4 cellular contexts compared by ENCODE assay signal in the genomic region with DNA sequence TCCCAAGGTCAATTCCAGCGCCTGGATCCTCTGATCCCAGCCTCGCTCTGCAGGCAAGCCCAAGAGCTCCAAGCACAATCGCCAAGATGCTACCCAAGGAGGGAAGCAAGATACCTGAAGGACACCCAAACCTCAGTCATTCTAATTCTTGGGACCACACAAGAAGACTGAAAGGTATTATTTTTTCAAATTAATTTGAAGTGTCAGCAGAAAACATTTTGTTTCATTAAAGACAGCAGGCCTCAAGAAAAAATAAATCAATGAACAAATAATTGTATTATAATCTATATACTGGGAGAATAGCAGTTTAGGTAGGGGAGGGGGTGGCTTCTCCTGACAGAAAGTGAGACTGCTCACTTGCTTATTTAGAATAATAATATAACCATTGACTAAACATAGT.
A peak's percentile ranks its signal among the peaks of the same experiment; 100 is the strongest.
TF ChIP-seq lines count a peak whose summit lies in the region.

No MANE protein-coding gene starts in this region.

TF ChIP-seq in HepG2, 621 proteins besides CTCF, POLR2A, EP300 and RAD21:
- TF ChIP-seq CHD2 (IDR thresholded peaks at IDR 0.05; ENCODE audit: low read depth, low read length) = no peak
- peak; percentile 78 for TF ChIP-seq MAFF (IDR thresholded peaks at IDR 0.05; ENCODE audit: low read depth, low read length)
- TF ChIP-seq MAFK (conservative IDR thresholded peaks at IDR 0.05 in 1 of 2, IDR thresholded peaks at IDR 0.05 in 1 of 2; ENCODE audit: low read length in 2 of 2) = peak; percentile 81 to 87

TF ChIP-seq in A549, 52 proteins besides CTCF, POLR2A, EP300 and RAD21:
- peak; percentile 83 for TF ChIP-seq MAFK (IDR thresholded peaks at IDR 0.05; ENCODE audit: partially characterized antibody)
- TF ChIP-seq E2F6 (IDR thresholded peaks at IDR 0.05; ENCODE audit: borderline replicate concordance, low read depth) = no peak

TF ChIP-seq in IMR-90, 13 proteins besides CTCF, POLR2A, EP300 and RAD21:
- TF ChIP-seq SMC3 (IDR thresholded peaks at IDR 0.05; ENCODE audit: low read depth, low read length) (no peak), MAFK (IDR thresholded peaks at IDR 0.05; ENCODE audit: low read depth, low read length) (peak; percentile 79)

TF ChIP-seq in K562, 482 proteins besides CTCF, POLR2A, EP300 and RAD21:
- no peak for TF ChIP-seq MNT (conservative IDR thresholded peaks at IDR 0.05)
- TF ChIP-seq GABPB2 (CRISPR knock-in tag; conservative IDR thresholded peaks at IDR 0.05) = no peak
- peak; percentile 48; the same call in 1 of the 2 replicates for TF ChIP-seq MAFK (IDR thresholded peaks at IDR 0.05; ENCODE audit: low read length)
- no peak for TF ChIP-seq ZNF263 (CRISPR knock-in tag; IDR thresholded peaks at IDR 0.05; ENCODE audit: borderline replicate concordance)
- peak; percentile 84 for TF ChIP-seq ZNF316 (IDR thresholded peaks at IDR 0.05)
- TF ChIP-seq ZNF398 (CRISPR knock-in tag; IDR thresholded peaks at IDR 0.05) = no peak
- peak; percentile 61; the same call in 1 of the 2 replicates for TF ChIP-seq C11orf30 (IDR thresholded peaks at IDR 0.05; ENCODE audit: low read depth)
- TF ChIP-seq CREM (IDR thresholded peaks at IDR 0.05; ENCODE audit: low read depth) = no peak
- no peak for TF ChIP-seq ZZZ3 (IDR thresholded peaks at IDR 0.05)
- peak; percentile 60 for TF ChIP-seq MAFF (IDR thresholded peaks at IDR 0.05; ENCODE audit: low read length)
- TF ChIP-seq HDAC2 (IDR thresholded peaks at IDR 0.05) = no peak
- TF ChIP-seq MAFG (tag; conservative IDR thresholded peaks at IDR 0.05) = peak; percentile 58
TF ChIP-seq in K562: peak in this region for 5.
